In genomic region chr1:2505461-2505994, GRCh38 we compare ENCODE assay signal across 1 cellular context.
TF ChIP-seq lines count a peak whose summit lies in the region.

No MANE protein-coding gene starts in this region.

TF ChIP-seq in GM23338, 12 proteins besides CTCF, POLR2A, EP300 and RAD21 (continued from another document):
- TF ChIP-seq REST (IDR thresholded peaks at IDR 0.05; ENCODE audit: unreplicated experiment): no peak
- no peak for TF ChIP-seq CREB1 (CRISPR knock-in tag; IDR thresholded peaks at IDR 0.05; ENCODE audit: low read depth)
- TF ChIP-seq ZNF331 (CRISPR knock-in tag; IDR thresholded peaks at IDR 0.05; ENCODE audit: low read depth): no peak
- no peak for TF ChIP-seq EZH2 (IDR thresholded peaks at IDR 0.05; ENCODE audit: low read depth, unreplicated experiment)
- no peak for TF ChIP-seq EZH2phosphoT487 (IDR thresholded peaks at IDR 0.05; ENCODE audit: unreplicated experiment)
- no peak for TF ChIP-seq NANOG (IDR thresholded peaks at IDR 0.05; ENCODE audit: borderline replicate concordance)
- no peak for TF ChIP-seq ETS1 (IDR thresholded peaks at IDR 0.05)
- no peak for TF ChIP-seq STAT1 (IDR thresholded peaks at IDR 0.05; ENCODE audit: unreplicated experiment)
- no peak for TF ChIP-seq ZNF114 (CRISPR knock-in tag; IDR thresholded peaks at IDR 0.05)
